In genomic region chr9:121201045-121201737, GRCh38 we compare ENCODE assay signal across 8 cellular contexts. TPM values are rescaled to one million over a fixed set of nuclear protein-coding genes. Genes with fewer than 3 reads are reported as not detected.
A peak's percentile ranks its signal among the peaks of the same experiment; 100 is the strongest.
DNase-seq lines count a peak whose midpoint lies in the region; ATAC-seq and TF ChIP-seq lines count a peak whose summit lies in the region.

No MANE protein-coding gene starts in this region.

- H3K9me2 ChIP-seq in GM23338 (ENCODE audit: insufficient read depth): no peaks in the 10 kb centered on the region

- H3K27me3 ChIP-seq in GM23338 (ENCODE audit: insufficient read depth) (no peaks in the 10 kb centered on the region), foreskin keratinocyte (no peaks in the 10 kb centered on the region), osteoblast (ENCODE audit: insufficient read depth, low read length) (no peaks in the 10 kb centered on the region)

- peak; percentile 77 for ATAC-seq in GM23338
- peak; percentile 46 for ATAC-seq in foreskin keratinocyte

- H3K4me3 Mint-ChIP-seq in GM23338 (peak overlapping the region; percentile 93), type B pancreatic cell (peak overlapping the region; percentile 96)
- H3K4me3 Mint-ChIP-seq in activated T-helper 1 cell treated with anti-CD3 and anti-CD28 coated beads, Interleukin-12 subunit alpha, Interleukin-12 subunit beta, Interleukin-2, Interleukin-4 antibody, amounts not matched to agents 30 ng/mL and 10 ng/mL and 1 ng/mL, durations not matched to agents 14 hours and 24 hours and 36 hours: peak overlapping the region; percentile 96

- H3K36me3 Mint-ChIP-seq in GM23338 (ENCODE audit: low read depth): no peaks in the 10 kb centered on the region; the same call in 2 of the 3 replicates
- peaks cover 12% of the 10 kb centered on the region for H3K36me3 Mint-ChIP-seq in activated T-helper 1 cell treated with anti-CD3 and anti-CD28 coated beads, Interleukin-12 subunit alpha, Interleukin-12 subunit beta, Interleukin-2, Interleukin-4 antibody, amounts not matched to agents 30 ng/mL and 10 ng/mL and 1 ng/mL, durations not matched to agents 14 hours and 24 hours and 36 hours (ENCODE audit: low read depth)
- H3K36me3 Mint-ChIP-seq in type B pancreatic cell: no peaks in the 10 kb centered on the region

- H3K9me3 Mint-ChIP-seq in GM23338 (no peaks in the 10 kb centered on the region; the same call in 2 of the 3 replicates), type B pancreatic cell (no peaks in the 10 kb centered on the region)
- no peaks in the 10 kb centered on the region for H3K9me3 Mint-ChIP-seq in activated T-helper 1 cell treated with anti-CD3 and anti-CD28 coated beads, Interleukin-12 subunit alpha, Interleukin-12 subunit beta, Interleukin-2, Interleukin-4 antibody, amounts not matched to agents 30 ng/mL and 10 ng/mL and 1 ng/mL, durations not matched to agents 14 hours and 24 hours and 36 hours

- H3K4me2 ChIP-seq in GM23338 (peak overlapping the region; percentile 83), osteoblast (ENCODE audit: insufficient read depth, low read length) (peak overlapping the region; percentile 98)

- no peaks in the 10 kb centered on the region for H3K36me3 ChIP-seq in GM23338 (ENCODE audit: insufficient read depth)
- no peaks in the 10 kb centered on the region for H3K36me3 ChIP-seq in osteoblast (ENCODE audit: insufficient read depth, low read length)

- peak; percentile 36 for DNase-seq in ELF-1 (ENCODE audit: low read depth, low spot score)
- DNase-seq in GM23338 (ENCODE audit: low spot score): peak; percentile 60
- DNase-seq in NCI-H226: peak; percentile 18
- DNase-seq in activated T-helper 1 cell treated with anti-CD3 and anti-CD28 coated beads, Interleukin-12 subunit alpha, Interleukin-12 subunit beta, Interleukin-2, Interleukin-4 antibody, amounts not matched to agents 30 ng/mL and 10 ng/mL and 1 ng/mL, durations not matched to agents 14 hours and 24 hours and 36 hours (ENCODE audit: low spot score): peak; percentile 58
- DNase-seq in foreskin keratinocyte: no peak
- peak; percentile 77 for DNase-seq in osteoblast (ENCODE audit: insufficient read length, low spot score, missing footprints)
- peak; percentile 76 for DNase-seq in type B pancreatic cell (ENCODE audit: extremely low spot score, unreplicated experiment)
- DNase-seq in A172 (ENCODE audit: low spot score): no peak

- 0 out of 2 replicates have a peak overlapping the region, but pooled peaks have one; percentile 15 for H2AFZ ChIP-seq in GM23338
- peak overlapping the region; percentile 67 for H2AFZ ChIP-seq in osteoblast (ENCODE audit: low read length)

- H4K20me1 ChIP-seq in GM23338 (replicated peaks; ENCODE audit: insufficient read depth) (peaks cover 33% of the 10 kb centered on the region), osteoblast (ENCODE audit: insufficient read depth, low read length) (peaks cover 45% of the 10 kb centered on the region)

- H3K27ac ChIP-seq in GM23338 (ENCODE audit: low read depth) (peak overlapping the region; percentile 83), foreskin keratinocyte (peak overlapping the region; percentile 81), osteoblast (ENCODE audit: low read depth, low read length) (peak overlapping the region; percentile 74)

- peaks cover 7% of the 10 kb centered on the region for H3K27me3 Mint-ChIP-seq in GM23338 (ENCODE audit: insufficient read depth, low read depth, poor library complexity)
- H3K27me3 Mint-ChIP-seq in activated T-helper 1 cell treated with anti-CD3 and anti-CD28 coated beads, Interleukin-12 subunit alpha, Interleukin-12 subunit beta, Interleukin-2, Interleukin-4 antibody, amounts not matched to agents 30 ng/mL and 10 ng/mL and 1 ng/mL, durations not matched to agents 14 hours and 24 hours and 36 hours (ENCODE audit: insufficient read depth): no peaks in the 10 kb centered on the region
- no peaks in the 10 kb centered on the region for H3K27me3 Mint-ChIP-seq in type B pancreatic cell

- H3K9me3 ChIP-seq in osteoblast (ENCODE audit: low read depth, low read length): no peaks in the 10 kb centered on the region

- H3K79me2 ChIP-seq in GM23338 (replicated peaks; ENCODE audit: insufficient read depth) (peaks cover 48% of the 10 kb centered on the region), osteoblast (ENCODE audit: insufficient read depth, low read length) (peaks cover 60% of the 10 kb centered on the region)

- peaks cover 24% of the 10 kb centered on the region for H3K4me1 Mint-ChIP-seq in GM23338
- H3K4me1 Mint-ChIP-seq in activated T-helper 1 cell treated with anti-CD3 and anti-CD28 coated beads, Interleukin-12 subunit alpha, Interleukin-12 subunit beta, Interleukin-2, Interleukin-4 antibody, amounts not matched to agents 30 ng/mL and 10 ng/mL and 1 ng/mL, durations not matched to agents 14 hours and 24 hours and 36 hours (ENCODE audit: low read depth): peaks cover 64% of the 10 kb centered on the region
- peaks cover 28% of the 10 kb centered on the region for H3K4me1 Mint-ChIP-seq in type B pancreatic cell (ENCODE audit: unreplicated experiment)

- intact Hi-C loops in activated T-helper 1 cell treated with anti-CD3 and anti-CD28 coated beads, Interleukin-12 subunit alpha, Interleukin-12 subunit beta, Interleukin-2, Interleukin-4 antibody, amounts not matched to agents 30 ng/mL and 10 ng/mL and 1 ng/mL, durations not matched to agents 14 hours and 24 hours and 36 hours (cut with micrococcal nuclease): loop anchor here (1.0 to 5.0 kb wide), 8 partner anchors 44 to 891 kb away; partner anchors contain the start of genes FBXW2, MEGF9, PSMD5 and TTLL11

- peak overlapping the region; percentile 89 for H3K27ac Mint-ChIP-seq in GM23338
- peak overlapping the region; percentile 92 for H3K27ac Mint-ChIP-seq in activated T-helper 1 cell treated with anti-CD3 and anti-CD28 coated beads, Interleukin-12 subunit alpha, Interleukin-12 subunit beta, Interleukin-2, Interleukin-4 antibody, amounts not matched to agents 30 ng/mL and 10 ng/mL and 1 ng/mL, durations not matched to agents 14 hours and 24 hours and 36 hours
- peak overlapping the region; percentile 89 for H3K27ac Mint-ChIP-seq in type B pancreatic cell

- H3K4me1 ChIP-seq in GM23338 (ENCODE audit: insufficient read depth): peaks cover 21% of the 10 kb centered on the region
- peaks cover 27% of the 10 kb centered on the region for H3K4me1 ChIP-seq in foreskin keratinocyte
- peaks cover 38% of the 10 kb centered on the region for H3K4me1 ChIP-seq in osteoblast (ENCODE audit: insufficient read depth, low read length)

- peak overlapping the region; percentile 83 for H3K4me3 ChIP-seq in GM23338
- H3K4me3 ChIP-seq in osteoblast (ENCODE audit: insufficient read depth, low read length): peak overlapping the region; percentile 90

- no peaks in the 10 kb centered on the region for H3F3A ChIP-seq in GM23338 (replicated peaks; ENCODE audit: low read depth)

- TF ChIP-seq CTCF in GM23338 (conservative IDR thresholded peaks at IDR 0.05; ENCODE audit: low read depth in 2 of 2): no peak
- TF ChIP-seq CTCF in foreskin keratinocyte (conservative IDR thresholded peaks at IDR 0.05): no peak
- no peak for TF ChIP-seq CTCF in osteoblast (IDR thresholded peaks at IDR 0.05; ENCODE audit: extremely low read depth, low read depth, low read length)
- no peak for TF ChIP-seq CTCF in type B pancreatic cell (conservative IDR thresholded peaks at IDR 0.05)

TF ChIP-seq in GM23338, 12 proteins besides CTCF, POLR2A, EP300 and RAD21:
- no peak for TF ChIP-seq ETS1 (IDR thresholded peaks at IDR 0.05)

RNA-seq across cellular contexts. Expression of gene RAB14, which starts 0.5 kb away (rescaled TPM):
- total RNA-seq in GM23338 (2014; rRNA removed; shearing (Covaris generic)): 29.7 and 31.0 TPM in 2 replicates
- polyA plus RNA-seq in GM23338 (2016; fragmentation: Nextera tagmentation; extraction: Ambion mirVana) (21.1 and 22.8 TPM in 2 replicates), foreskin keratinocyte (24.9 and 29.1 TPM in 2 replicates)
- 64.8 and 69.3 TPM in 2 replicates for total RNA-seq in activated T-helper 1 cell treated with anti-CD3 and anti-CD28 coated beads, Interleukin-12 subunit alpha, Interleukin-12 subunit beta, Interleukin-2, Interleukin-4 antibody, amounts not matched to agents 30 ng/mL and 10 ng/mL and 1 ng/mL, durations not matched to agents 14 hours and 24 hours and 36 hours
- total RNA-seq in foreskin keratinocyte (45.1 and 46.3 TPM in 2 replicates), osteoblast (30.0 and 30.1 TPM in 2 replicates), type B pancreatic cell (ENCODE audit: low replicate concordance) (59.4 and 83.7 TPM in 2 replicates)
- total RNA-seq in A172 (2014; rRNA removed; shearing (Covaris generic)): 39.4 and 39.5 TPM in 2 replicates

Comparison
In these comparisons a context has a peak if more than half of its experiments do, and no peak if none do; other contexts are left out.
1. DNase-seq: peak in ELF-1 (single experiment), GM23338 (single experiment), NCI-H226 (single experiment), activated T-helper 1 cell treated with anti-CD3 and anti-CD28 coated beads, Interleukin-12 subunit alpha, Interleukin-12 subunit beta, Interleukin-2, Interleukin-4 antibody, amounts not matched to agents 30 ng/mL and 10 ng/mL and 1 ng/mL, durations not matched to agents 14 hours and 24 hours and 36 hours (single experiment), osteoblast (single experiment) and type B pancreatic cell (single experiment); none in foreskin keratinocyte (0 of 2) and A172 (single experiment).
2. Peak in every context shown above with its lines, with median percentiles within 50 percentile points of each other: H3K27ac ChIP-seq, H3K27ac Mint-ChIP-seq and H3K4me3 Mint-ChIP-seq.